8 cellular contexts compared by ENCODE assay signal in genomic region chr13:71864981-71865857, GRCh38. TPM values are rescaled to one million over a fixed set of nuclear protein-coding genes. Genes with fewer than 3 reads are reported as not detected.
DNase-seq lines count a peak whose midpoint lies in the region; ATAC-seq and TF ChIP-seq lines count a peak whose summit lies in the region.

No MANE protein-coding gene starts in this region.

- H3K9me3 ChIP-seq in H9 (ENCODE audit: control insufficient read depth, low read depth, low read length) (no peaks in the 10 kb centered on the region), neural progenitor cell (ENCODE audit: low read depth) (no peaks in the 10 kb centered on the region)

- H3K23me2 ChIP-seq in H9 (ENCODE audit: insufficient read length, low read depth, low read length, poor library complexity, severe bottlenecking): peaks cover 37% of the 10 kb centered on the region

- H3K79me2 ChIP-seq in H9 (ENCODE audit: insufficient read depth, low read length) (no peaks in the 10 kb centered on the region), neural progenitor cell (ENCODE audit: low read depth) (peaks cover 77% of the 10 kb centered on the region)

- H3K79me1 ChIP-seq in H9 (ENCODE audit: insufficient read depth, low read depth, low read length, poor library complexity, severe bottlenecking): no peaks in the 10 kb centered on the region

- H3K4me2 ChIP-seq in H9 (ENCODE audit: insufficient read depth, insufficient read length, low read length) (peak overlapping the region; percentile 65), neural progenitor cell (peak overlapping the region; percentile 85)

- no peak overlapping the region for H3K14ac ChIP-seq in H9 (ENCODE audit: insufficient read depth, low read length)

- H3T11ph ChIP-seq in H9 (ENCODE audit: low read length): no peak overlapping the region

- H3K9me3 Mint-ChIP-seq in H9 (no peaks in the 10 kb centered on the region), activated B cell treated with CpG ODN at 0.5 μM for 24 hours (no peaks in the 10 kb centered on the region), neural progenitor cell (peaks cover 2% of the 10 kb centered on the region)

- H2BK120ac ChIP-seq in H9 (ENCODE audit: low read depth, low read length, poor library complexity, severe bottlenecking): no peak overlapping the region

- H2BK15ac ChIP-seq in H9 (ENCODE audit: low read depth, low read length): no peak overlapping the region

- H3F3A ChIP-seq in neural progenitor cell (ENCODE audit: low read depth): peaks cover 32% of the 10 kb centered on the region

- no peak overlapping the region for H2AK5ac ChIP-seq in H9 (ENCODE audit: insufficient read length, low read length)

- no peaks in the 10 kb centered on the region for H3K36me3 ChIP-seq in neural progenitor cell

- H3K27me3 ChIP-seq in H9 (ENCODE audit: insufficient read depth, low read length) (peaks cover 24% of the 10 kb centered on the region; the same call in 1 of the 2 replicates), foreskin keratinocyte (peaks cover 92% of the 10 kb centered on the region), neural progenitor cell (peaks cover 41% of the 10 kb centered on the region)

- H3K27ac Mint-ChIP-seq in H9 (no peak overlapping the region; a peak in 1 of 7 replicates), activated B cell treated with CpG ODN at 0.5 μM for 24 hours (no peak overlapping the region), neural progenitor cell (peak overlapping the region; percentile 99)

- H3K4me3 ChIP-seq in neural progenitor cell: peak overlapping the region; percentile 96

- intact Hi-C loops in activated B cell treated with CpG ODN at 0.5 μM for 24 hours (cut with micrococcal nuclease): no loop called here

- H3K9ac ChIP-seq in H9 (ENCODE audit: extremely low read depth, insufficient read length, low read length): no peak overlapping the region
- H3K9ac ChIP-seq in neural progenitor cell: peak overlapping the region; percentile 62

- peak overlapping the region; percentile 85 to 97 for H3K4me3 Mint-ChIP-seq in H9
- peak overlapping the region; percentile 79 for H3K4me3 Mint-ChIP-seq in activated B cell treated with CpG ODN at 0.5 μM for 24 hours
- peak overlapping the region; percentile 99 for H3K4me3 Mint-ChIP-seq in neural progenitor cell

- POLR2A ChIA-PET in activated B cell treated with CpG ODN at 0.5 μM for 24 hours (lab: Charles Lee): no interaction called here

- DNase-seq in 8988T (peak; percentile 32), H9 (peak; percentile 41), activated B cell treated with CpG ODN at 0.5 μM for 24 hours (no peak), foreskin keratinocyte (peak in 1 of 2 donors; percentile 19), neural progenitor cell (ENCODE audit: low spot score) (peak; percentile 68), NCI-H1930 (lab: John Stamatoyannopoulos, UW) (no peak), NOMO-1 treated with dmso at 0.1 percent for 144 hours (lab: John Stamatoyannopoulos, UW; ENCODE audit: unreplicated experiment) (no peak)

- no peak overlapping the region for H4K91ac ChIP-seq in H9 (ENCODE audit: insufficient read length, low read depth, low read length)

- no peak overlapping the region for H2BK5ac ChIP-seq in H9 (ENCODE audit: insufficient read length, low read length)

- no peak overlapping the region for H4K8ac ChIP-seq in H9 (replicated peaks; ENCODE audit: insufficient read length, low read depth, low read length)

- H3K4ac ChIP-seq in H9 (ENCODE audit: low read depth, low read length): no peak overlapping the region

- H4K20me1 ChIP-seq in H9 (ENCODE audit: control insufficient read depth, insufficient read depth, insufficient read length): no peaks in the 10 kb centered on the region
- peaks cover 33% of the 10 kb centered on the region for H4K20me1 ChIP-seq in neural progenitor cell (ENCODE audit: low read depth)

- no peak overlapping the region for H4K5ac ChIP-seq in H9 (ENCODE audit: insufficient read length, low read depth, low read length)

- H3K27me3 Mint-ChIP-seq in H9 (ENCODE audit: low read depth): peaks cover 96% of the 10 kb centered on the region
- H3K27me3 Mint-ChIP-seq in activated B cell treated with CpG ODN at 0.5 μM for 24 hours: peaks cover 41% of the 10 kb centered on the region
- peaks cover 6% of the 10 kb centered on the region for H3K27me3 Mint-ChIP-seq in neural progenitor cell (ENCODE audit: insufficient read depth, low read depth)

- no CpG with 5 or more reads among the region's 86 CpGs for WGBS in H9 (ENCODE audit: extremely low coverage, insufficient read length, low lambda C conversion rate)

- H3K4me1 ChIP-seq in H9 (ENCODE audit: insufficient read depth, low read length) (no peaks in the 10 kb centered on the region; the same call in 1 of the 2 replicates), foreskin keratinocyte (no peaks in the 10 kb centered on the region), neural progenitor cell (peaks cover 48% of the 10 kb centered on the region)

- H2AFZ ChIP-seq in H9 (ENCODE audit: low read length) (no peak overlapping the region), neural progenitor cell (replicated peaks) (peak overlapping the region; percentile 74)

- TF ChIP-seq CTCF in H9 (conservative IDR thresholded peaks at IDR 0.05): no peak
- TF ChIP-seq CTCF in activated B cell treated with CpG ODN at 0.5 μM for 24 hours (IDR thresholded peaks at IDR 0.05): no peak
- TF ChIP-seq CTCF in foreskin keratinocyte (conservative IDR thresholded peaks at IDR 0.05): no peak
- TF ChIP-seq CTCF in neural progenitor cell (IDR thresholded peaks at IDR 0.05): no peak

- CTCF ChIA-PET in activated B cell treated with CpG ODN at 0.5 μM for 24 hours (lab: Charles Lee): no interaction called here

- H3K36me3 Mint-ChIP-seq in H9 (ENCODE audit: insufficient read depth in 1 of 3, low read depth in 3 of 3): no peaks in the 10 kb centered on the region
- H3K36me3 Mint-ChIP-seq in activated B cell treated with CpG ODN at 0.5 μM for 24 hours (ENCODE audit: low read depth): no peaks in the 10 kb centered on the region
- no peaks in the 10 kb centered on the region for H3K36me3 Mint-ChIP-seq in neural progenitor cell

- H3K56ac ChIP-seq in H9 (ENCODE audit: insufficient read length, low read depth, low read length): no peak overlapping the region

- peaks cover 26 to 40% of the 10 kb centered on the region in 2 experiments for H3K4me1 Mint-ChIP-seq in H9
- H3K4me1 Mint-ChIP-seq in activated B cell treated with CpG ODN at 0.5 μM for 24 hours: peaks cover 26% of the 10 kb centered on the region
- peaks cover 43% of the 10 kb centered on the region for H3K4me1 Mint-ChIP-seq in neural progenitor cell

- H3K27ac ChIP-seq in H9 (ENCODE audit: insufficient read length, low read depth, low read length) (no peak overlapping the region), foreskin keratinocyte (no peak overlapping the region), neural progenitor cell (peak overlapping the region; percentile 42)

- H2BK20ac ChIP-seq in H9 (ENCODE audit: low read depth, low read length, poor library complexity, severe bottlenecking): no peak overlapping the region

- H3K18ac ChIP-seq in H9 (ENCODE audit: insufficient read length, low read depth, low read length): no peak overlapping the region

- H3K23ac ChIP-seq in H9 (ENCODE audit: insufficient read length, low read depth, low read length): no peak overlapping the region

- no peak overlapping the region for H2BK12ac ChIP-seq in H9 (ENCODE audit: insufficient read length, low read depth, low read length)

- ATAC-seq in activated B cell treated with CpG ODN at 0.5 μM for 24 hours (ENCODE audit: low read depth): no peak
- ATAC-seq in foreskin keratinocyte: peak; percentile 4
- no peak for ATAC-seq in GM19328 (IDR thresholded peaks at IDR 0.05; ENCODE audit: unreplicated experiment)

RNA-seq across cellular contexts. Expression of gene DACH1, which starts 1.8 kb away (rescaled TPM):
- total RNA-seq in H9 (2021): 0.09 TPM in 1 of 2 replicates, not detected in the other
- not detected in 2 replicates for total RNA-seq in activated B cell treated with CpG ODN at 0.5 μM for 24 hours
- total RNA-seq in foreskin keratinocyte: not detected in 2 replicates
- not detected in 2 replicates for polyA plus RNA-seq in foreskin keratinocyte
- total RNA-seq in neural progenitor cell (ENCODE audit: low replicate concordance): 18.6 and 27.6 TPM in 2 replicates

Comparison
In these comparisons a context has a peak if more than half of its experiments do, and no peak if none do; other contexts are left out.
1. DNase-seq: peak in 8988T (single experiment), H9 (single experiment) and neural progenitor cell (single experiment); none in activated B cell treated with CpG ODN at 0.5 μM for 24 hours (single experiment), NCI-H1930 (0 of 2) and NOMO-1 treated with dmso at 0.1 percent for 144 hours (single experiment).
2. RNA of gene DACH1, which starts 1.8 kb away (total RNA-seq): 18.6 to 27.6 TPM in neural progenitor cell; 0.09 TPM in H9, not detected in activated B cell treated with CpG ODN at 0.5 μM for 24 hours and not detected in foreskin keratinocyte; every median in the first group is over 10 times any median in the second.
3. Peak in every context shown above with its lines, with median percentiles within 50 percentile points of each other: H3K4me3 Mint-ChIP-seq.